11 cellular contexts compared by ENCODE assay signal in the genomic region with DNA sequence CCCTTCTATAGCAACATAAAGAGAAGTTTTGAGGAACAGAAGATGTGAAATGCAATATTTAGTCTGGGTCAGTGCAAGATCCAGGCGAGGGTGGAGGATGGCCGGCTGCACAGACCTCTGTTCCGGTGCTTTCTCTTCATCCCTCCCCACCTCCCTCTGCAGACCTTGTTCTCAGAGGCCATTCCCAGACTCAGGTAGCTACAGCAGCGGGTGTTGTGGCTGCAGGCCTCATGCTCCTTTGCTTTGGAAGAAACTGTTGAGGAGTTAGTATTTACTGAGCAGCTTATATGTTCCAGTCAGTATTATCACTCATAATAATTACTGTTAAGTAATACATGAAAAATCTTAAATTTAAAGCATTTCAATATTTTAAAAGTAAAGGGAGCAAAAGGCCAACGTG. TPM values are rescaled to one million over a fixed set of nuclear protein-coding genes. Genes with fewer than 3 reads are reported as not detected.
A peak's percentile ranks its signal among the peaks of the same experiment; 100 is the strongest.
DNase-seq lines count a peak whose midpoint lies in the region; TF ChIP-seq lines count a peak whose summit lies in the region.
"Had no signal": no experiment of that assay in that cellular context is flagged by ENCODE, and none has a peak within 500 bp of the region (broad histone marks: within the 10 kb centered on the region; RNA-seq: fewer than 3 reads in every experiment).

No MANE protein-coding gene starts in this region.

- H3K79me2 ChIP-seq in OCI-LY3 (ENCODE audit: low read length) (peaks cover 4% of the 10 kb centered on the region), trophoblast cell (ENCODE audit: control insufficient read depth, insufficient read depth, low read length, poor library complexity) (no peaks in the 10 kb centered on the region)

- no peak overlapping the region for H4K12ac ChIP-seq in trophoblast cell (ENCODE audit: low read depth, low read length)

- H3K18ac ChIP-seq in trophoblast cell (ENCODE audit: low read length): no peak overlapping the region

- H3K4ac ChIP-seq in trophoblast cell (ENCODE audit: low read depth, low read length): no peak overlapping the region

- H3K27ac ChIP-seq in OCI-LY3 (ENCODE audit: low read length): no peak overlapping the region
- no peak overlapping the region for H3K27ac ChIP-seq in duodenal mucosa (ENCODE audit: low read depth, low read length)
- no peak overlapping the region for H3K27ac ChIP-seq in trophoblast cell (ENCODE audit: low read depth, low read length)
- H3K27ac ChIP-seq: VCaP had no signal

- H2AFZ ChIP-seq in OCI-LY3 (ENCODE audit: low read depth, low read length) (no peak overlapping the region), trophoblast cell (ENCODE audit: insufficient read depth, low read length, poor library complexity) (no peak overlapping the region)

- H3K36me3 ChIP-seq in GM06990 (ENCODE audit: control insufficient read depth, insufficient read depth, low read length) (no peaks in the 10 kb centered on the region), OCI-LY3 (replicated peaks; ENCODE audit: low read depth, low read length) (no peaks in the 10 kb centered on the region), duodenal mucosa (ENCODE audit: control insufficient read depth in 1 of 2, insufficient read depth in 2 of 2, low read length in 2 of 2) (peaks cover 9 to 14% of the 10 kb centered on the region in 2 donors), trophoblast cell (ENCODE audit: control insufficient read depth in 1 of 2, insufficient read depth in 2 of 2, low read length in 2 of 2) (no peaks in the 10 kb centered on the region)

- H2BK12ac ChIP-seq in trophoblast cell (ENCODE audit: low read length): no peak overlapping the region

- H3K9me3 ChIP-seq in OCI-LY3 (ENCODE audit: insufficient read depth, low read length) (no peaks in the 10 kb centered on the region), duodenal mucosa (ENCODE audit: control insufficient read depth in 1 of 2, low read length in 2 of 2) (no peaks in the 10 kb centered on the region), trophoblast cell (ENCODE audit: insufficient read depth, low read depth, low read length) (no peaks in the 10 kb centered on the region)

- no peak overlapping the region for H2BK120ac ChIP-seq in trophoblast cell (ENCODE audit: insufficient read depth, low read length, poor library complexity)

- H3K4me1 ChIP-seq in OCI-LY3 (ENCODE audit: low read length): peaks cover 22% of the 10 kb centered on the region
- peaks cover 13 to 28% of the 10 kb centered on the region in 2 donors for H3K4me1 ChIP-seq in duodenal mucosa (ENCODE audit: control insufficient read depth in 1 of 2, insufficient read depth in 2 of 2, low read length in 2 of 2)
- no peaks in the 10 kb centered on the region for H3K4me1 ChIP-seq in trophoblast cell (ENCODE audit: control insufficient read depth in 1 of 2, insufficient read depth in 2 of 2, low read length in 2 of 2)

- H2BK5ac ChIP-seq in trophoblast cell (ENCODE audit: low read depth, low read length, poor library complexity): no peak overlapping the region

- H4K91ac ChIP-seq in trophoblast cell (ENCODE audit: low read depth, low read length): no peak overlapping the region

- no peak overlapping the region for H3K23ac ChIP-seq in trophoblast cell (ENCODE audit: low read length)

- no peak overlapping the region for H4K8ac ChIP-seq in trophoblast cell (ENCODE audit: low read depth, low read length)

- TF ChIP-seq CTCF in GM06990 (IDR thresholded peaks at IDR 0.05; ENCODE audit: insufficient read depth, low read length, poor library complexity, severe bottlenecking): no peak
- TF ChIP-seq CTCF in OCI-LY3 (IDR thresholded peaks at IDR 0.05; ENCODE audit: low read depth, low read length): no peak

- H3K27me3 ChIP-seq in GM06990 (replicated peaks; ENCODE audit: control insufficient read depth, insufficient read depth, low read length): no peaks in the 10 kb centered on the region
- H3K27me3 ChIP-seq in OCI-LY3 (ENCODE audit: low read depth, low read length): no peaks in the 10 kb centered on the region
- H3K27me3 ChIP-seq in duodenal mucosa (ENCODE audit: control insufficient read depth in 1 of 2, insufficient read depth in 2 of 2, low read length in 2 of 2): no peaks in the 10 kb centered on the region
- no peaks in the 10 kb centered on the region for H3K27me3 ChIP-seq in trophoblast cell (ENCODE audit: insufficient read depth, low read length)

- no CpG with 5 or more reads among the region's 5 CpGs for WGBS in trophoblast cell (ENCODE audit: extremely low coverage, insufficient coverage, insufficient read length)

- no peak overlapping the region for H3K14ac ChIP-seq in trophoblast cell (ENCODE audit: low read length)

- no peaks in the 10 kb centered on the region for H4K20me1 ChIP-seq in OCI-LY3 (ENCODE audit: insufficient read depth, low read length)

- no peak overlapping the region for H2AK5ac ChIP-seq in trophoblast cell (ENCODE audit: low read length)

- H3K4me3 ChIP-seq in GM06990 (replicated peaks; ENCODE audit: low read depth, low read length): peak overlapping the region; percentile 83
- H3K4me3 ChIP-seq in OCI-LY3 (ENCODE audit: low read length): no peak overlapping the region
- H3K4me3 ChIP-seq in duodenal mucosa (ENCODE audit: low read depth in 1 of 2, low read length in 2 of 2): peak overlapping the region; percentile 95 to 96
- peak overlapping the region; percentile 14 for H3K4me3 ChIP-seq in skeletal muscle cell (ENCODE audit: low read depth, low read length)
- no peak overlapping the region for H3K4me3 ChIP-seq in trophoblast cell (ENCODE audit: low read depth, low read length)

- H3K79me1 ChIP-seq in trophoblast cell (ENCODE audit: low read length): no peaks in the 10 kb centered on the region

- H3K4me2 ChIP-seq in OCI-LY3 (ENCODE audit: low read length) (peak overlapping the region; percentile 89), trophoblast cell (ENCODE audit: low read length) (no peak overlapping the region)

- H3K9ac ChIP-seq in OCI-LY3 (ENCODE audit: low read length) (no peak overlapping the region), duodenal mucosa (ENCODE audit: low read depth in 1 of 2, low read length in 2 of 2) (peak overlapping the region; percentile 53 to 96), trophoblast cell (ENCODE audit: low read length) (no peak overlapping the region)

- DNase-seq in GM06990 (ENCODE audit: extremely low read depth, insufficient read length): no peak
- DNase-seq in skeletal muscle cell (ENCODE audit: low read depth): no peak
- no peak for DNase-seq in ecto neural progenitor cell (ENCODE audit: low spot score)
- DNase-seq in central memory CD4-positive, alpha-beta T cell: no peak
- DNase-seq in trophoblast cell: no peak
- DNase-seq: DMS79 treated with DMSO at 0.1 percent for 48 hours, NCI-H2081 had no signal

RNA-seq across cellular contexts. Expression of gene BTN3A3, which starts 1.7 kb away (rescaled TPM):
- polyA plus RNA-seq in trophoblast cell (2013): 0.37 and 0.45 TPM in 2 replicates
- polyA plus RNA-seq: neural cell had no signal

RNA-seq across cellular contexts. Expression of gene BTN2A1, which starts 15.8 kb away (rescaled TPM):
- 10.4 and 10.6 TPM in 2 replicates for polyA plus RNA-seq in trophoblast cell (2013)

RNA-seq across cellular contexts. Expression of gene BTN3A1, which starts 39.9 kb away (rescaled TPM):
- 0.37 and 0.39 TPM in 2 replicates for polyA plus RNA-seq in trophoblast cell (2013)

RNA-seq across cellular contexts. Expression of gene BTN1A1, which starts 58.1 kb away (rescaled TPM):
- 0.01 TPM in 1 of 2 replicates, not detected in the other for polyA plus RNA-seq in trophoblast cell (2013)
- polyA plus RNA-seq: neural cell had no signal

RNA-seq across cellular contexts. Expression of gene BTN2A2, which starts 59.1 kb away (rescaled TPM):
- polyA plus RNA-seq in trophoblast cell (2013): 7.1 and 7.4 TPM in 2 replicates

Comparison
In these comparisons a context has a peak if more than half of its experiments do, and no peak if none do; other contexts are left out.
1. H3K4me3 ChIP-seq: peak in GM06990 (single experiment), duodenal mucosa (2 of 2) and skeletal muscle cell (single experiment); none in OCI-LY3 (single experiment) and trophoblast cell (single experiment).
2. H3K9ac ChIP-seq: peak in duodenal mucosa (2 of 2); none in OCI-LY3 (single experiment) and trophoblast cell (single experiment).